ENCODE assay signal across 24 cellular contexts in the genomic region with DNA sequence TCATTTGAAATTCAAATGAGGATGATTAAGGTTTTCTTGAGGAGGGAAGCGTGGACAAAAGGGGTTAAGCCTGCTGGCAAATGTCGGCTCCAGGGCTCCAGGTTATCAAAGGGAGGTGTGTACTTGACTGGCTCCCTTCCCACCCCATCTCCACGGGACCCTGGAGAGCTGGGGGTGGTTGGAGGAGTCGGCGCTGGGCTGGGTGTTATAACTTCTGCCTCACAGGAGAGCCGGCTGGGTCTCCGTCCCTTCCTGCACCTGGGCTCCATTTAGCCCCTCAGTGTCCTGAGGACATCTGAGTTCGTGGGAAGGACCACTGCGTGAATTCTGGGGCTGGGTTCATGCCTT. TPM values are rescaled to one million over a fixed set of nuclear protein-coding genes. Genes with fewer than 3 reads are reported as not detected.
DNase-seq lines count a peak whose midpoint lies in the region; ATAC-seq and TF ChIP-seq lines count a peak whose summit lies in the region.
"Had no signal": no experiment of that assay in that cellular context is flagged by ENCODE, and none has a peak within 500 bp of the region (broad histone marks: within the 10 kb centered on the region; RNA-seq: fewer than 3 reads in every experiment).

No MANE protein-coding gene starts in this region.

- H3K4me2 ChIP-seq in DOHH2 (ENCODE audit: low read length), result peak overlapping the region; percentile 44

- DNase-seq in chondrocyte (ENCODE audit: low spot score) (peak; percentile 38), nephron progenitor cell (no peak), DMS 273 (lab: John Stamatoyannopoulos, UW; ENCODE audit: unreplicated experiment) (no peak), stomach (no peak)
- DNase-seq: ACHN; activated CD4-positive, alpha-beta memory T cell treated with anti-CD3 and anti-CD28 coated beads, Interleukin-2, amount 10 ng/mL, durations not matched to agents 7 days and 5 days; activated CD4-positive, CD25-positive, alpha-beta regulatory T cell; activated effector memory CD4-positive, alpha-beta T cell treated with Interleukin-2 at 50 U/mL for 16 hours; activated naive CD8-positive, alpha-beta T cell treated with anti-CD3 and anti-CD28 coated beads, Interleukin-2, amount 10 ng/mL, durations not matched to agents 7 days and 5 days; esophagus squamous epithelium; gastrocnemius medialis; mammary epithelial cell; MG63; NCI-H1436 treated with DMSO at 0.1 percent for 48 hours; ovary; T-helper 9 cell had no signal

- peaks cover 19% of the 10 kb centered on the region; the same call in 1 of the 2 replicates for H3K27me3 ChIP-seq in DOHH2 (ENCODE audit: control insufficient read depth, low read length)
- peaks cover 0 to 88% (median 38%) of the 10 kb centered on the region in 3 donors for H3K27me3 ChIP-seq in stomach
- H3K27me3 ChIP-seq: ovary, right atrium auricular region had no signal

- H3K4me1 Mint-ChIP-seq in chondrocyte (ENCODE audit: low read depth) (no peaks in the 10 kb centered on the region), nephron progenitor cell (peaks cover 9% of the 10 kb centered on the region)
- H3K4me1 Mint-ChIP-seq: activated CD4-positive, alpha-beta memory T cell treated with anti-CD3 and anti-CD28 coated beads, Interleukin-2, amount 10 ng/mL, durations not matched to agents 7 days and 5 days had no signal

- H3K27ac ChIP-seq in DOHH2 (ENCODE audit: low read depth, low read length) (no peak overlapping the region), stomach (no peak overlapping the region)
- H3K27ac ChIP-seq: C4-2B, esophagus squamous epithelium, gastrocnemius medialis, ovary had no signal

- H3K9me3 ChIP-seq in DOHH2 (ENCODE audit: control insufficient read depth, insufficient read depth, low read length), result no peaks in the 10 kb centered on the region
- no peaks in the 10 kb centered on the region for H3K9me3 ChIP-seq in stomach
- H3K9me3 ChIP-seq: esophagus squamous epithelium, gastrocnemius medialis, MG63, ovary, right atrium auricular region had no signal

- H3K27ac Mint-ChIP-seq in chondrocyte (ENCODE audit: unreplicated experiment) (no peak overlapping the region), nephron progenitor cell (no peak overlapping the region)
- H3K27ac Mint-ChIP-seq: activated CD4-positive, alpha-beta memory T cell treated with anti-CD3 and anti-CD28 coated beads, Interleukin-2, amount 10 ng/mL, durations not matched to agents 7 days and 5 days; activated naive CD8-positive, alpha-beta T cell treated with anti-CD3 and anti-CD28 coated beads, Interleukin-2, amount 10 ng/mL, durations not matched to agents 7 days and 5 days; IgD-negative memory B cell had no signal

- H3K36me3 ChIP-seq in DOHH2 (ENCODE audit: control insufficient read depth, low read length), result no peaks in the 10 kb centered on the region
- no peaks in the 10 kb centered on the region for H3K36me3 ChIP-seq in stomach
- H3K36me3 ChIP-seq: esophagus squamous epithelium, gastrocnemius medialis, MG63, ovary, right atrium auricular region had no signal

- no peaks in the 10 kb centered on the region for H3K9me2 ChIP-seq in DOHH2 (replicated peaks; ENCODE audit: control insufficient read depth, low read length)

- peak overlapping the region; percentile 14 for H3K4me3 ChIP-seq in DOHH2 (ENCODE audit: low read length)
- no peak overlapping the region for H3K4me3 ChIP-seq in stomach
- H3K4me3 ChIP-seq: esophagus squamous epithelium, gastrocnemius medialis, MG63, ovary, right atrium auricular region had no signal

- intact Hi-C loops in stomach (cut with DNase I; ENCODE audit: low total_unique reads), result no loop called here

- TF ChIP-seq EP300 in stomach (IDR thresholded peaks at IDR 0.05), result no peak

- TF ChIP-seq POLR2A in stomach (IDR thresholded peaks at IDR 0.05), result no peak

- no peaks in the 10 kb centered on the region for H3K79me2 ChIP-seq in DOHH2 (ENCODE audit: control insufficient read depth, low read length)

- H3K9me3 Mint-ChIP-seq in chondrocyte (ENCODE audit: low read depth) (no peaks in the 10 kb centered on the region), nephron progenitor cell (no peaks in the 10 kb centered on the region)
- H3K9me3 Mint-ChIP-seq: activated CD4-positive, alpha-beta memory T cell treated with anti-CD3 and anti-CD28 coated beads, Interleukin-2, amount 10 ng/mL, durations not matched to agents 7 days and 5 days; activated naive CD8-positive, alpha-beta T cell treated with anti-CD3 and anti-CD28 coated beads, Interleukin-2, amount 10 ng/mL, durations not matched to agents 7 days and 5 days; IgD-negative memory B cell had no signal

- peaks cover 71% of the 10 kb centered on the region for H3K27me3 Mint-ChIP-seq in chondrocyte (ENCODE audit: low read depth)
- H3K27me3 Mint-ChIP-seq in nephron progenitor cell (ENCODE audit: low read depth, poor library complexity), result peaks cover 68% of the 10 kb centered on the region

- H3K36me3 Mint-ChIP-seq in chondrocyte (ENCODE audit: low read depth) (no peaks in the 10 kb centered on the region), nephron progenitor cell (ENCODE audit: low read depth) (no peaks in the 10 kb centered on the region)
- H3K36me3 Mint-ChIP-seq: activated naive CD8-positive, alpha-beta T cell treated with anti-CD3 and anti-CD28 coated beads, Interleukin-2, amount 10 ng/mL, durations not matched to agents 7 days and 5 days had no signal

- H3K4me3 Mint-ChIP-seq in chondrocyte (ENCODE audit: unreplicated experiment), result no peak overlapping the region
- H3K4me3 Mint-ChIP-seq in nephron progenitor cell, result peak overlapping the region; percentile 50
- H3K4me3 Mint-ChIP-seq: activated CD4-positive, alpha-beta memory T cell treated with anti-CD3 and anti-CD28 coated beads, Interleukin-2, amount 10 ng/mL, durations not matched to agents 7 days and 5 days; activated naive CD8-positive, alpha-beta T cell treated with anti-CD3 and anti-CD28 coated beads, Interleukin-2, amount 10 ng/mL, durations not matched to agents 7 days and 5 days had no signal

- H3K4me1 ChIP-seq in DOHH2 (ENCODE audit: control insufficient read depth, low read length) (peaks cover 12% of the 10 kb centered on the region), stomach (peaks cover 7 to 16% (median 12%) of the 10 kb centered on the region in 4 donors)
- H3K4me1 ChIP-seq: gastrocnemius medialis had no signal

- H3F3A ChIP-seq in DOHH2 (ENCODE audit: control insufficient read depth, insufficient read depth), result no peaks in the 10 kb centered on the region

- 6 to 18% (median 10%) methylated on average over 5 to 9 of the region's 9 CpGs for WGBS in stomach, 5 donors

- ATAC-seq in HG03175 (IDR thresholded peaks at IDR 0.05; ENCODE audit: unreplicated experiment) (peak; percentile 18), HG02973 (IDR thresholded peaks at IDR 0.05; ENCODE audit: unreplicated experiment) (no peak), HG03108 (IDR thresholded peaks at IDR 0.05; ENCODE audit: unreplicated experiment) (no peak)
- ATAC-seq: gastrocnemius medialis, HCT116 had no signal

- H4K20me1 ChIP-seq in DOHH2 (ENCODE audit: control insufficient read depth, insufficient read depth, low read depth, low read length), result no peaks in the 10 kb centered on the region

- TF ChIP-seq CTCF in DOHH2 (IDR thresholded peaks at IDR 0.05; ENCODE audit: low read depth, low read length, poor library complexity, severe bottlenecking), result no peak
- TF ChIP-seq CTCF in chondrocyte (IDR thresholded peaks at IDR 0.05), result no peak
- no peak for TF ChIP-seq CTCF in nephron progenitor cell (IDR thresholded peaks at IDR 0.05)
- TF ChIP-seq CTCF in stomach (IDR thresholded peaks at IDR 0.05), result no peak

RNA-seq across cellular contexts. Expression of gene POU2F3, which starts 15.6 kb away (rescaled TPM):
- total RNA-seq in chondrocyte (not detected in 3 replicates), stomach (1 to 10 TPM in 2 of 5 donors, under 1 TPM in 1, not detected in 2; 0.18 to 1.9 (median 1.3) TPM)
- polyA plus RNA-seq in stomach, result 1 to 10 TPM in 2 of 3 donors, under 1 TPM in 1; 0.75 to 1.5 (median 1.3) TPM
- total RNA-seq: activated CD4-positive, alpha-beta memory T cell treated with anti-CD3 and anti-CD28 coated beads, Interleukin-2, amount 10 ng/mL, durations not matched to agents 7 days and 5 days; activated naive CD8-positive, alpha-beta T cell treated with anti-CD3 and anti-CD28 coated beads, Interleukin-2, amount 10 ng/mL, durations not matched to agents 7 days and 5 days; gastrocnemius medialis; right atrium auricular region had no signal
- polyA plus RNA-seq: IgD-negative memory B cell had no signal

RNA-seq across cellular contexts. Expression of gene OAF, which starts 44.7 kb away (rescaled TPM):
- 5.7 to 12.8 TPM (median 6.6 TPM) in 3 replicates for total RNA-seq in chondrocyte
- total RNA-seq in stomach, result 100 to 1,000 TPM in 2 of 5 donors, 10 to 100 TPM in 3; 23.3 to 380 (median 37.2) TPM
- 10 to 100 TPM; 17.1 to 30.5 (median 30.2) TPM for polyA plus RNA-seq in stomach
